In genomic region chr12:123990512-123990911, GRCh38 we compare ENCODE assay signal across 11 cellular contexts. TPM values are rescaled to one million over a fixed set of nuclear protein-coding genes. Genes with fewer than 3 reads are reported as not detected.
DNase-seq lines count a peak whose midpoint lies in the region; ATAC-seq, FAIRE-seq and TF ChIP-seq lines count a peak whose summit lies in the region.
"Had no signal": no experiment of that assay in that cellular context is flagged by ENCODE, and none has a peak within 500 bp of the region (broad histone marks: within the 10 kb centered on the region; RNA-seq: fewer than 3 reads in every experiment).

No MANE protein-coding gene starts in this region.

- H2BK120ac ChIP-seq in IMR-90 (ENCODE audit: low read depth, low read length), result no peak overlapping the region

- H3K4ac ChIP-seq in IMR-90 (ENCODE audit: low read depth, low read length), result peak overlapping the region; percentile 17; the same call in 1 of the 2 replicates

- H3K27ac ChIP-seq in IMR-90 (ENCODE audit: insufficient read depth, low read length) (peak overlapping the region; percentile 11; the same call in 1 of the 2 replicates), K562 (ENCODE audit: extremely low read depth, low read depth, low read length) (0 out of 3 replicates have a peak overlapping the region, but pooled peaks have one; percentile 5), right atrium auricular region (peak overlapping the region; percentile 3 to 39), spleen (no peak overlapping the region)
- no peak overlapping the region for H3K27ac ChIP-seq in CD4-positive, alpha-beta memory T cell (ENCODE audit: low read depth, low read length)
- H3K27ac ChIP-seq: ascending aorta, SK-N-MC had no signal

- WGBS in IMR-90 (ENCODE audit: extremely low coverage in 2 of 2, insufficient read length in 1 of 2), 2 experiments, result 100% methylated on average over 1 of the region's 4 CpGs; no CpG with 5 or more reads in 1 of the 2 experiments
- WGBS in K562 (ENCODE audit: insufficient coverage, low coverage, missing lambda C conversion rate), result 72% methylated on average over 4 of the region's 4 CpGs
- WGBS in spleen, 5 donors, result 51 to 74% (median 65%) methylated on average over 4 of the region's 4 CpGs

- H3K4me1 ChIP-seq in IMR-90 (ENCODE audit: control insufficient read depth, insufficient read depth, low read length) (peaks cover 7% of the 10 kb centered on the region), K562 (replicated peaks in 1 of 2; ENCODE audit: control insufficient read depth in 2 of 2, insufficient read depth in 2 of 2, low read length in 2 of 2) (peaks cover 0 to 29% of the 10 kb centered on the region in 2 experiments; a peak in 4 of 5 replicates), right atrium auricular region (peaks cover 0 to 62% of the 10 kb centered on the region in 2 donors), spleen (peaks cover 6 to 65% (median 25%) of the 10 kb centered on the region in 6 donors)
- H3K4me1 ChIP-seq in CD4-positive, alpha-beta memory T cell (ENCODE audit: insufficient read depth, low read length), result no peaks in the 10 kb centered on the region
- H3K4me1 ChIP-seq: ascending aorta had no signal

- no peaks in the 10 kb centered on the region for H3K9me3 Mint-ChIP-seq in stimulated activated effector memory CD8-positive, alpha-beta T cell treated with anti-CD3 and anti-CD28 coated beads, Interleukin-12 subunit alpha, Interleukin-12 subunit beta, amount 100 ng/mL, for 72 hours
- H3K9me3 Mint-ChIP-seq in CD4-positive, alpha-beta memory T cell, result no peaks in the 10 kb centered on the region

- peaks cover 17% of the 10 kb centered on the region for H3K36me3 ChIP-seq in IMR-90 (ENCODE audit: control insufficient read depth, insufficient read depth, low read length)
- peaks cover 63% of the 10 kb centered on the region for H3K36me3 ChIP-seq in K562 (ENCODE audit: control insufficient read depth, insufficient read depth, low read length)
- H3K36me3 ChIP-seq in right atrium auricular region, result peaks cover 17% of the 10 kb centered on the region
- peaks cover 28% of the 10 kb centered on the region for H3K36me3 ChIP-seq in CD4-positive, alpha-beta memory T cell (ENCODE audit: insufficient read depth, low read length)
- peaks cover 0 to 65% (median 15%) of the 10 kb centered on the region in 6 donors for H3K36me3 ChIP-seq in spleen

- H2AFZ ChIP-seq in IMR-90 (replicated peaks; ENCODE audit: low read length, poor library complexity) (no peak overlapping the region), K562 (ENCODE audit: low read depth, low read length) (no peak overlapping the region)

- TF ChIP-seq POLR2A in IMR-90 (IDR thresholded peaks at IDR 0.05; ENCODE audit: low read depth, low read length) (no peak), K562 (conservative IDR thresholded peaks at IDR 0.05) (no peak), spleen (IDR thresholded peaks at IDR 0.05) (no peak)

- TF ChIP-seq RAD21 in IMR-90 (IDR thresholded peaks at IDR 0.05; ENCODE audit: low read length) (no peak), K562 (CRISPR knock-in tag; conservative IDR thresholded peaks at IDR 0.05 in 1 of 2, IDR thresholded peaks at IDR 0.05 in 1 of 2) (no peak)

- peak overlapping the region; percentile 62 for H3K27ac Mint-ChIP-seq in stimulated activated effector memory CD8-positive, alpha-beta T cell treated with anti-CD3 and anti-CD28 coated beads, Interleukin-12 subunit alpha, Interleukin-12 subunit beta, amount 100 ng/mL, for 72 hours
- H3K27ac Mint-ChIP-seq in CD4-positive, alpha-beta memory T cell, result peak overlapping the region in 3 of 7 donors; percentile 25 to 32 (median 32)

- H4K8ac ChIP-seq in IMR-90 (ENCODE audit: low read depth in 2 of 2, low read length in 2 of 2), result no peak overlapping the region

- intact Hi-C loops in IMR-90 (cut with micrococcal nuclease) (no loop called here), K562 (cut with micrococcal nuclease) (no loop called here), spleen (cut with DNase I; ENCODE audit: low total_unique reads) (no loop called here)
- intact Hi-C loops in CD4-positive, alpha-beta memory T cell (cut with micrococcal nuclease), result no loop called here

- peaks cover 24% of the 10 kb centered on the region; the same call in 2 of the 3 replicates for H3K79me2 ChIP-seq in K562 (ENCODE audit: control insufficient read depth, insufficient read depth, low read length)

- H3K36me3 Mint-ChIP-seq in stimulated activated effector memory CD8-positive, alpha-beta T cell treated with anti-CD3 and anti-CD28 coated beads, Interleukin-12 subunit alpha, Interleukin-12 subunit beta, amount 100 ng/mL, for 72 hours, result peaks cover 45% of the 10 kb centered on the region
- peaks cover 51 to 68% of the 10 kb centered on the region in 2 donors for H3K36me3 Mint-ChIP-seq in CD4-positive, alpha-beta memory T cell

- ATAC-seq in IMR-90 (ENCODE audit: low read depth), result peak; percentile 52
- peak; percentile 63 for ATAC-seq in K562
- ATAC-seq in stimulated activated effector memory CD8-positive, alpha-beta T cell treated with anti-CD3 and anti-CD28 coated beads, Interleukin-12 subunit alpha, Interleukin-12 subunit beta, amount 100 ng/mL, for 72 hours, result no peak
- no peak for ATAC-seq in GM18909 (IDR thresholded peaks at IDR 0.05; ENCODE audit: poor library complexity, unreplicated experiment)

- H2AK9ac ChIP-seq in IMR-90 (replicated peaks; ENCODE audit: low read depth, low read length, poor library complexity), result no peak overlapping the region

- POLR2A ChIA-PET in IMR-90 (lab: Charles Lee; ENCODE audit: unreplicated experiment) (no interaction called here), K562 (lab: Yijun Ruan, JAX) (no interaction called here)
- POLR2A ChIA-PET in CD4-positive, alpha-beta memory T cell (lab: Charles Lee; ENCODE audit: partially characterized antibody), result no interaction called here

- H4K91ac ChIP-seq in IMR-90 (ENCODE audit: insufficient read depth, low read depth, low read length), result no peak overlapping the region

- H3K9ac ChIP-seq in IMR-90 (ENCODE audit: low read depth, low read length) (no peak overlapping the region), K562 (ENCODE audit: insufficient read depth in 1 of 2, low read depth in 2 of 2, low read length in 2 of 2) (no peak overlapping the region)

- H3K79me1 ChIP-seq in IMR-90 (ENCODE audit: low read depth in 1 of 2, low read length in 2 of 2), result peaks cover 37 to 67% of the 10 kb centered on the region in 2 experiments

- H3K27me3 ChIP-seq in IMR-90 (ENCODE audit: control insufficient read depth, insufficient read depth, low read length) (no peaks in the 10 kb centered on the region), K562 (ENCODE audit: control insufficient read depth in 2 of 2, insufficient read depth in 2 of 2, low read length in 2 of 2) (no peaks in the 10 kb centered on the region), right atrium auricular region (no peaks in the 10 kb centered on the region), spleen (replicated peaks in 1 of 7) (no peaks in the 10 kb centered on the region)
- no peaks in the 10 kb centered on the region for H3K27me3 ChIP-seq in CD4-positive, alpha-beta memory T cell (ENCODE audit: insufficient read depth, low read length)
- H3K27me3 ChIP-seq: ascending aorta had no signal

- no peak overlapping the region for H2BK20ac ChIP-seq in IMR-90 (ENCODE audit: low read depth, low read length)

- no peak overlapping the region for H4K5ac ChIP-seq in IMR-90 (ENCODE audit: low read depth, low read length)

- in situ Hi-C loops in IMR-90 (cut with MboI; ENCODE audit: low sequenced_read_pairs), result no loop called here
- in situ Hi-C loops in K562 (cut with MboI), result no loop called here

- peak; percentile 48 for FAIRE-seq in K562 (lab: Jason Lieb, UNC)

- H3K4me3 ChIP-seq in IMR-90 (ENCODE audit: insufficient read depth, low read depth, low read length) (no peak overlapping the region), K562 (no peak overlapping the region), right atrium auricular region (no peak overlapping the region), spleen (no peak overlapping the region)
- no peak overlapping the region for H3K4me3 ChIP-seq in CD4-positive, alpha-beta memory T cell (ENCODE audit: low read length in 2 of 2)
- H3K4me3 ChIP-seq: ascending aorta, lung, SK-N-MC had no signal

- peaks cover 44% of the 10 kb centered on the region for H3K4me1 Mint-ChIP-seq in stimulated activated effector memory CD8-positive, alpha-beta T cell treated with anti-CD3 and anti-CD28 coated beads, Interleukin-12 subunit alpha, Interleukin-12 subunit beta, amount 100 ng/mL, for 72 hours
- peaks cover 16 to 36% (median 18%) of the 10 kb centered on the region in 4 donors for H3K4me1 Mint-ChIP-seq in CD4-positive, alpha-beta memory T cell

- H3K4me3 Mint-ChIP-seq in stimulated activated effector memory CD8-positive, alpha-beta T cell treated with anti-CD3 and anti-CD28 coated beads, Interleukin-12 subunit alpha, Interleukin-12 subunit beta, amount 100 ng/mL, for 72 hours, result no peak overlapping the region
- H3K4me3 Mint-ChIP-seq in CD4-positive, alpha-beta memory T cell, result no peak overlapping the region

- peaks cover 15% of the 10 kb centered on the region for H3K9me1 ChIP-seq in IMR-90 (ENCODE audit: insufficient read depth, low read length)
- no peaks in the 10 kb centered on the region for H3K9me1 ChIP-seq in K562 (ENCODE audit: control insufficient read depth, insufficient read depth, low read length)

- peak; percentile 46 for DNase-seq in IMR-90
- DNase-seq in K562 (ENCODE audit: extremely low read depth in 1 of 4, low spot score in 3 of 4), result no peak
- no peak for DNase-seq in right atrium auricular region (ENCODE audit: low spot score)
- DNase-seq in stimulated activated effector memory CD8-positive, alpha-beta T cell treated with anti-CD3 and anti-CD28 coated beads, Interleukin-12 subunit alpha, Interleukin-12 subunit beta, amount 100 ng/mL, for 72 hours (ENCODE audit: low spot score in 2 of 2), result no peak
- no peak for DNase-seq in CD4-positive, alpha-beta memory T cell
- DNase-seq in spleen, result no peak
- DNase-seq: NCI-H1048 had no signal

- H3K4me2 ChIP-seq in IMR-90 (ENCODE audit: low read depth, low read length) (no peak overlapping the region), K562 (ENCODE audit: insufficient read depth, low read length) (no peak overlapping the region)

- H2BK5ac ChIP-seq in IMR-90 (ENCODE audit: low read depth, low read length, poor library complexity, severe bottlenecking), result no peak overlapping the region

- no peak overlapping the region for H3K18ac ChIP-seq in IMR-90 (ENCODE audit: low read depth, low read length)

- no peak for TF ChIP-seq EP300 in K562 (IDR thresholded peaks at IDR 0.05; ENCODE audit: low read length)

- CTCF ChIA-PET in IMR-90 (lab: Yijun Ruan, JAX) (no interaction called here), K562 (lab: Yijun Ruan, JAX; ENCODE audit: low intra/inter-chr PET ratio) (no interaction called here)
- CTCF ChIA-PET in CD4-positive, alpha-beta memory T cell (lab: Charles Lee; ENCODE audit: partially characterized antibody), result no interaction called here

- no peak overlapping the region for H3K23ac ChIP-seq in IMR-90 (ENCODE audit: low read depth, low read length)

- H4K20me1 ChIP-seq in IMR-90 (ENCODE audit: insufficient read depth, low read length) (peaks cover 13% of the 10 kb centered on the region; the same call in 1 of the 2 replicates), K562 (replicated peaks; ENCODE audit: control insufficient read depth, insufficient read depth, low read length) (no peaks in the 10 kb centered on the region)

- TF ChIP-seq CTCF in IMR-90 (conservative IDR thresholded peaks at IDR 0.05; ENCODE audit: low read depth, low read length) (no peak), K562 (IDR thresholded peaks at IDR 0.05 in 2 of 3, conservative IDR thresholded peaks at IDR 0.05 in 1 of 3; ENCODE audit: insufficient read depth in 2 of 3, low read depth in 1 of 3, low read length in 3 of 3) (no peak), right atrium auricular region (IDR thresholded peaks at IDR 0.05) (no peak), spleen (IDR thresholded peaks at IDR 0.05 in 8 of 11, conservative IDR thresholded peaks at IDR 0.05 in 3 of 11) (no peak)

- no peaks in the 10 kb centered on the region for H3K9me3 ChIP-seq in IMR-90 (ENCODE audit: control insufficient read depth, insufficient read depth, low read length)
- H3K9me3 ChIP-seq in K562 (replicated peaks; ENCODE audit: control insufficient read depth, insufficient read depth, low read depth, low read length), result no peaks in the 10 kb centered on the region
- no peaks in the 10 kb centered on the region for H3K9me3 ChIP-seq in right atrium auricular region
- no peaks in the 10 kb centered on the region for H3K9me3 ChIP-seq in CD4-positive, alpha-beta memory T cell (ENCODE audit: control insufficient read depth in 1 of 2, low read length in 2 of 2)
- H3K9me3 ChIP-seq in spleen, result no peaks in the 10 kb centered on the region
- H3K9me3 ChIP-seq: ascending aorta had no signal

- dilution Hi-C loops in IMR-90 (cut with HindIII; ENCODE audit: low sequenced_read_pairs, unreplicated experiment), result no loop called here

- no peaks in the 10 kb centered on the region for H3K27me3 Mint-ChIP-seq in CD4-positive, alpha-beta memory T cell

- BruUV-seq in IMR-90 (replicated peaks; lab: Mats Ljungman, UMichigan) (no TSS peak), K562 (replicated peaks; lab: Mats Ljungman, UMichigan) (no TSS peak)

- H3K56ac ChIP-seq in IMR-90 (ENCODE audit: extremely low read depth, insufficient read depth, low read length), result no peak overlapping the region

- no peak overlapping the region for H3K14ac ChIP-seq in IMR-90 (replicated peaks; ENCODE audit: low read depth, low read length)

- no peak overlapping the region for H2BK15ac ChIP-seq in IMR-90 (ENCODE audit: low read depth, low read length)

- no peak overlapping the region for H2AK5ac ChIP-seq in IMR-90 (ENCODE audit: low read depth, low read length)

RNA-seq across cellular contexts. Expression of gene ZNF664, which starts 17.5 kb away (rescaled TPM):
- 32.6 and 36.7 TPM in 2 replicates for total RNA-seq in IMR-90 (2012; rRNA removed)
- polyA plus RNA-seq in IMR-90 (2012; rRNA removed), result 24.6 and 29.9 TPM in 2 replicates
- polyA plus RNA-seq in IMR-90 (2012; cell fraction: cytosol; rRNA removed), result 14.0 and 16.7 TPM in 2 replicates
- 9.3 and 24.8 TPM in 2 replicates for polyA plus RNA-seq in IMR-90 (2012; cell fraction: nucleus; rRNA removed; ENCODE audit: low replicate concordance)
- total RNA-seq in K562 (2011; cell fraction: chromatin; rRNA removed; ENCODE audit: low replicate concordance), result 30.4 and 40.8 TPM in 2 replicates
- 22.5 and 24.2 TPM in 2 replicates for total RNA-seq in K562 (2011; cell fraction: nucleolus; rRNA removed)
- total RNA-seq in K562 (2011; cell fraction: nucleoplasm; rRNA removed), result 37.6 and 62.4 TPM in 2 replicates
- 31.1 and 34.5 TPM in 2 replicates for total RNA-seq in K562 (2014; rRNA removed)
- 69.9 and 73.6 TPM in 2 replicates for total RNA-seq in K562 (2014; rRNA removed; fragmentation: Illumina TruSeq; extraction: Trizol)
- total RNA-seq in K562 (2015; rRNA removed; fragmentation: Illumina TruSeq; extraction: Trizol), result 59.6 and 63.6 TPM in 2 replicates
- total RNA-seq in K562 (2021), result 75.5 and 82.5 TPM in 2 replicates
- polyA plus RNA-seq in K562 (2011; rRNA removed), result 64.8 and 90.3 TPM in 2 replicates
- 29.8 and 49.5 TPM in 2 replicates for polyA plus RNA-seq in K562 (2011; cell fraction: cytosol; rRNA removed)
- 44.5 and 52.5 TPM in 2 replicates for polyA plus RNA-seq in K562 (2011; cell fraction: nucleus; rRNA removed)
- 48.0 and 52.7 TPM in 2 replicates for polyA plus RNA-seq in K562 (2012)
- 78.3 and 101 TPM in 2 replicates for polyA plus RNA-seq in K562 (2014; fragmentation: Illumina TruSeq; extraction: Trizol)
- polyA plus RNA-seq in K562 (2014; fragmentation: Nextera tagmentation; extraction: Ambion mirVana), result 1 to 10 TPM; 3.3 to 6.3 TPM
- 59.1 and 59.4 TPM in 2 replicates for polyA plus RNA-seq in K562 (2014; rRNA removed)
- polyA minus RNA-seq in K562 (2011; rRNA and poly(A)+ RNA removed), result 46.6 and 47.8 TPM in 2 replicates
- polyA minus RNA-seq in K562 (2011; cell fraction: cytosol; rRNA and poly(A)+ RNA removed), result 26.5 and 29.5 TPM in 2 replicates
- polyA minus RNA-seq in K562 (2011; cell fraction: nucleus; rRNA and poly(A)+ RNA removed), result 28.0 and 52.0 TPM in 2 replicates
- total RNA-seq in right atrium auricular region, result 10 to 100 TPM; 53.1 to 56.2 TPM
- 10 to 100 TPM; 54.0 to 57.9 TPM for total RNA-seq in CD4-positive, alpha-beta memory T cell
- 10 to 100 TPM in 1 of 2 donors, 1 to 10 TPM in 1; 5.7 to 11.2 TPM for polyA plus RNA-seq in CD4-positive, alpha-beta memory T cell
- 10 to 100 TPM; 36.7 to 53.4 (median 49.7) TPM for total RNA-seq in spleen
- polyA plus RNA-seq in spleen, result 10 to 100 TPM; 12.0 to 21.6 (median 13.9) TPM

RNA-seq across cellular contexts. Expression of gene CCDC92, which starts 17.9 kb away (rescaled TPM):
- total RNA-seq in IMR-90 (2012; rRNA removed) (5.7 and 8.1 TPM in 2 replicates), K562 (2014; rRNA removed) (1.4 TPM in 2 replicates), K562 (2014; rRNA removed; fragmentation: Illumina TruSeq; extraction: Trizol) (1.3 and 1.7 TPM in 2 replicates), K562 (2015; rRNA removed; fragmentation: Illumina TruSeq; extraction: Trizol) (1.5 and 2.1 TPM in 2 replicates), K562 (2021) (4.0 and 5.9 TPM in 2 replicates), right atrium auricular region (10 to 100 TPM; 34.4 to 39.2 TPM), spleen (10 to 100 TPM; 18.9 to 36.7 (median 28.7) TPM)
- polyA plus RNA-seq in IMR-90 (2012; rRNA removed) (55.5 and 61.1 TPM in 2 replicates), K562 (2011; rRNA removed) (2.6 and 6.8 TPM in 2 replicates), K562 (2014; fragmentation: Illumina TruSeq; extraction: Trizol) (2.6 and 3.6 TPM in 2 replicates), K562 (2014; fragmentation: Nextera tagmentation; extraction: Ambion mirVana) (under 1 TPM; 0.27 to 0.30 TPM), K562 (2014; rRNA removed) (3.1 and 3.4 TPM in 2 replicates), spleen (10 to 100 TPM; 16.0 to 27.0 (median 20.7) TPM)
- 75.4 and 87.9 TPM in 2 replicates for polyA plus RNA-seq in IMR-90 (2012; cell fraction: cytosol; rRNA removed)
- 91.3 and 94.1 TPM in 2 replicates for polyA plus RNA-seq in IMR-90 (2012; cell fraction: nucleus; rRNA removed; ENCODE audit: low replicate concordance)
- 5.4 and 7.1 TPM in 2 replicates for total RNA-seq in K562 (2011; cell fraction: chromatin; rRNA removed; ENCODE audit: low replicate concordance)
- total RNA-seq in K562 (2011; cell fraction: nucleolus; rRNA removed), result 4.5 and 5.0 TPM in 2 replicates
- total RNA-seq in K562 (2011; cell fraction: nucleoplasm; rRNA removed), result 4.6 and 7.2 TPM in 2 replicates
- 2.4 and 6.8 TPM in 2 replicates for polyA plus RNA-seq in K562 (2011; cell fraction: cytosol; rRNA removed)
- 6.6 and 11.3 TPM in 2 replicates for polyA plus RNA-seq in K562 (2011; cell fraction: nucleus; rRNA removed)
- 4.0 and 11.0 TPM in 2 replicates for polyA plus RNA-seq in K562 (2012)
- polyA minus RNA-seq in K562 (2011; rRNA and poly(A)+ RNA removed), result 2.2 and 3.6 TPM in 2 replicates
- 2.2 and 5.6 TPM in 2 replicates for polyA minus RNA-seq in K562 (2011; cell fraction: cytosol; rRNA and poly(A)+ RNA removed)
- 3.8 and 8.9 TPM in 2 replicates for polyA minus RNA-seq in K562 (2011; cell fraction: nucleus; rRNA and poly(A)+ RNA removed)
- 10 to 100 TPM; 32.1 to 35.6 TPM for total RNA-seq in CD4-positive, alpha-beta memory T cell
- 10 to 100 TPM; 15.6 to 52.9 TPM for polyA plus RNA-seq in CD4-positive, alpha-beta memory T cell

Comparison
In these comparisons a context has a peak if more than half of its experiments do, and no peak if none do; other contexts are left out.
1. ATAC-seq: peak in IMR-90 (single experiment) and K562 (single experiment); none in stimulated activated effector memory CD8-positive, alpha-beta T cell treated with anti-CD3 and anti-CD28 coated beads, Interleukin-12 subunit alpha, Interleukin-12 subunit beta, amount 100 ng/mL, for 72 hours (single experiment) and GM18909 (single experiment).
2. H3K27ac ChIP-seq: peak in IMR-90 (single experiment), K562 (single experiment) and right atrium auricular region (2 of 2); none in CD4-positive, alpha-beta memory T cell (single experiment) and spleen (0 of 8).